1 cellular context compared by ENCODE assay signal in the genomic region with DNA sequence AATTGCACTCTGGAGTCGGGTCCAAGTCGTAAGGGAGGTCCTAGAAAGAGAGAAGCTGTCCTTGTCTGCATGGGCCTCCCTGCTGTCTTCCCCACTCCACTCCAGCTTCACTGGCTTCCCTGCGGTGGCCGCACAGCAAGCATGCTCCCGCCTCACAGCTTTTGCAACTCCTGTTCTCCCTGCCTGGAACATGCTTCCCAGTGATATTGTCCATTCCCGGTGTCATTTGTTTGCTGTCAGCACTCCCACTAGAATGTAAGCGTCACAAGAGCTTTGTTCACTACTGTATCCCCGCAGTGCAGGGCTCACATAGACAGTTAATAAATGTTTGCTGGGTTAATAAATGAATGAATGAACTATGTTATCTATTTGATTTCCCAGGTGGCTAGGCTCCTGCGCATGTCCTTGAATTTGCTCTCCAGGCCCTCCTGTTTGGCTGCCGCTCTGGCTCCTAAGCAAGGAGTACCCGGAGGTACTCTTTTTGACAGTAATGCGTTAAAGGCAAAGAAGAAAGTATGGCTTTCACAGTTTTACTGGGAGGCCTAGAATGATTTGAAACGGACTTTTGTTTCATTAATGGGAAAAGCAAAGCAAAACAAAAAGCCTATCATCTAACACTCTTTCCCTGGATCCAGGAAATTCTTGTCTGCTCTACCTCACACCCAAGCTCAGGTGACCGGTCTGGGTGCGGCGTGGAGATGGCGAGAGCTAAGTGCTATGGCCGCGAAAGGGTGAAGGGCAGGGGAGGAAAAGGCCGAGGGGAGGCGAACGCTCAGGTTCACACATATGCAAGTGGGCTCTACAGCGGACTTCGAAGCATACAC.
TF ChIP-seq lines count a peak whose summit lies in the region.

No MANE protein-coding gene starts in this region.

TF ChIP-seq in K562, 482 proteins besides CTCF, POLR2A, EP300 and RAD21:
- no peak for TF ChIP-seq ZNF584 (CRISPR knock-in tag; IDR thresholded peaks at IDR 0.05; ENCODE audit: low read depth)
- TF ChIP-seq, protein P1, sequence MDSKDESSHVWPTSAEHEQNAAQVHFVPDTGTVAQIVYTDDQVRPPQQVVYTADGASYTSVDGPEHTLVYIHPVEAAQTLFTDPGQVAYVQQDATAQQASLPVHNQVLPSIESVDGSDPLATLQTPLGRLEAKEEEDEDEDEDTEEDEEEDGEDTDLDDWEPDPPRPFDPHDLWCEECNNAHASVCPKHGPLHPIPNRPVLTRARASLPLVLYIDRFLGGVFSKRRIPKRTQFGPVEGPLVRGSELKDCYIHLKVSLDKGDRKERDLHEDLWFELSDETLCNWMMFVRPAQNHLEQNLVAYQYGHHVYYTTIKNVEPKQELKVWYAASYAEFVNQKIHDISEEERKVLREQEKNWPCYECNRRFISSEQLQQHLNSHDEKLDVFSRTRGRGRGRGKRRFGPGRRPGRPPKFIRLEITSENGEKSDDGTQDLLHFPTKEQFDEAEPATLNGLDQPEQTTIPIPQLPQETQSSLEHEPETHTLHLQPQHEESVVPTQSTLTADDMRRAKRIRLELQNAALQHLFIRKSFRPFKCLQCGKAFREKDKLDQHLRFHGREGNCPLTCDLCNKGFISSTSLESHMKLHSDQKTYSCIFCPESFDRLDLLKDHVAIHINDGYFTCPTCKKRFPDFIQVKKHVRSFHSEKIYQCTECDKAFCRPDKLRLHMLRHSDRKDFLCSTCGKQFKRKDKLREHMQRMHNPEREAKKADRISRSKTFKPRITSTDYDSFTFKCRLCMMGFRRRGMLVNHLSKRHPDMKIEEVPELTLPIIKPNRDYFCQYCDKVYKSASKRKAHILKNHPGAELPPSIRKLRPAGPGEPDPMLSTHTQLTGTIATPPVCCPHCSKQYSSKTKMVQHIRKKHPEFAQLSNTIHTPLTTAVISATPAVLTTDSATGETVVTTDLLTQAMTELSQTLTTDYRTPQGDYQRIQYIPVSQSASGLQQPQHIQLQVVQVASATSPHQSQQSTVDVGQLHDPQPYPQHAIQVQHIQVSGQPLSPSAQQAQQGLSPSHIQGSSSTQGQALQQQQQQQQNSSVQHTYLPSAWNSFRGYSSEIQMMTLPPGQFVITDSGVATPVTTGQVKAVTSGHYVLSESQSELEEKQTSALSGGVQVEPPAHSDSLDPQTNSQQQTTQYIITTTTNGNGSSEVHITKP (IDR thresholded peaks at IDR 0.05; ENCODE audit: partially characterized antibody) = peak; percentile 20
- TF ChIP-seq FOSL1 (tag; conservative IDR thresholded peaks at IDR 0.05) = no peak
- TF ChIP-seq, protein P2, sequence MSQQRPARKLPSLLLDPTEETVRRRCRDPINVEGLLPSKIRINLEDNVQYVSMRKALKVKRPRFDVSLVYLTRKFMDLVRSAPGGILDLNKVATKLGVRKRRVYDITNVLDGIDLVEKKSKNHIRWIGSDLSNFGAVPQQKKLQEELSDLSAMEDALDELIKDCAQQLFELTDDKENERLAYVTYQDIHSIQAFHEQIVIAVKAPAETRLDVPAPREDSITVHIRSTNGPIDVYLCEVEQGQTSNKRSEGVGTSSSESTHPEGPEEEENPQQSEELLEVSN (IDR thresholded peaks at IDR 0.05; ENCODE audit: borderline replicate concordance in 1 of 2, extremely low read depth in 1 of 2, insufficient read depth in 1 of 2, insufficient read length in 1 of 2, low read depth in 1 of 2, low read length in 1 of 2, poor library complexity in 1 of 2, severe bottlenecking in 1 of 2) = peak; percentile 18 to 59
- TF ChIP-seq THRB (CRISPR knock-in tag; conservative IDR thresholded peaks at IDR 0.05) = no peak
